17 cellular contexts compared by ENCODE assay signal in the genomic region with DNA sequence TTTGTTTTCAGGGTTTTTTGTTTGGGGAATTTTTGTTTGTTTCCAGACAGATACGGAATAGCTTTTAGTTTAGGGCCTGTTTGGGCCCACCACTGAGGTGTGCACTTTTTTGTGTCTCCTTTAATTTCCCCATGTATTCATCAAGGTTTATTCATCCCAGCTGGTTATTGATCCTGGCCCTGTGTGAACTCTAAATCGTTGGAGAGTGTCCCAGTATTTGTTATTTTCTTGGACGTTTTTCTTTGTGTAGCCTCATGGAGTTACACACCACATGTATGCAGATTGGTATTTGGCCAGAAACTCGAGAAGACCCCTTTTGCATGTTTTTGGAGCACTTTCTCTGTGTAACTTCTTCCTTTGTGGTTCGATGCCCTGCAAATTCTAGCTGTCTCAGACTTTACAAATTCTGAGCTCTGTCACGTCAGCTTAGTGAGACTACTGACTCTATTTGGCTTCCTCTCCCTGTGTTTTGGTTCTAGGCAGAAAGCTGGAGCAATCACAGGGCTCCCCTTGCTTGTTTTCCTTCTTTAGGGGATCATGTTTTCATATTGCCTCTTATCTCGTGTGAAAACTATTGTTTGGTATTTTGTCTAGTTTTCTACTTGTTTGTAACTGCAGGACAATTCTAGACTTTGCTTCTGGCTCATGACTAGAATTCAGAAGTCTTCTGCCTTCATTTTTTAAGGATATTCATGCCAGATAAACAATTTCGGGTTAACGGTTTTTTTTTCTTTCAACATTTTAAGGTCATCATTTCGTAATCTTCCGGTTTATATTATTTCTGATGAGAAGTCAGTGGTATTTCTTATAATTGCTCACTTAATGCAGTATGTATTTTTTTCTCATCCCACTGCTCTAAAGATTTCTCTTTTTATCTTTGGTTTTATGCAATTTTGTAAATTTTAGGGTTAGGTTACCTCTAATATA. TPM values are rescaled to one million over a fixed set of nuclear protein-coding genes. Genes with fewer than 3 reads are reported as not detected.
DNase-seq lines count a peak whose midpoint lies in the region; ATAC-seq and TF ChIP-seq lines count a peak whose summit lies in the region.
"Had no signal": no experiment of that assay in that cellular context is flagged by ENCODE, and none has a peak within 500 bp of the region (broad histone marks: within the 10 kb centered on the region; RNA-seq: fewer than 3 reads in every experiment).

No MANE protein-coding gene starts in this region.

- H3K4me1 ChIP-seq in HUES64 (ENCODE audit: insufficient read depth, low read length) (peaks cover 22% of the 10 kb centered on the region), iPS-18a (ENCODE audit: control insufficient read depth, low read depth, low read length) (peaks cover 23% of the 10 kb centered on the region)

- H3K36me3 ChIP-seq in HUES64 (ENCODE audit: insufficient read depth, low read length) (no peaks in the 10 kb centered on the region), iPS-18a (ENCODE audit: control insufficient read depth, low read depth, low read length) (no peaks in the 10 kb centered on the region)

- 86% methylated on average over 9 of the region's 11 CpGs for WGBS in HUES64

- 0 out of 2 replicates have a peak overlapping the region, but pooled peaks have one; percentile 1 for H3K27ac ChIP-seq in HUES64 (ENCODE audit: low read depth, low read length)
- H3K27ac ChIP-seq in VCaP: peak overlapping the region; percentile 49
- H3K27ac ChIP-seq in iPS-18a (ENCODE audit: low read length): peak overlapping the region; percentile 12

- no peak for TF ChIP-seq CTCF in VCaP (conservative IDR thresholded peaks at IDR 0.05)

- H3K9ac ChIP-seq in HUES64 (ENCODE audit: low read depth, low read length) (no peak overlapping the region), iPS-18a (ENCODE audit: low read length) (no peak overlapping the region)

- no peaks in the 10 kb centered on the region for H3K27me3 ChIP-seq in HUES64 (ENCODE audit: insufficient read depth, low read length)
- no peaks in the 10 kb centered on the region for H3K27me3 ChIP-seq in iPS-18a (ENCODE audit: control insufficient read depth, insufficient read depth, low read length)

- H3K9me3 ChIP-seq in HUES64 (ENCODE audit: insufficient read depth, low read depth, low read length) (no peaks in the 10 kb centered on the region; the same call in 1 of the 2 replicates), iPS-18a (ENCODE audit: control insufficient read depth, low read depth, low read length) (no peaks in the 10 kb centered on the region)

- no peak for ATAC-seq in GM18519 (IDR thresholded peaks at IDR 0.05; ENCODE audit: low FRiP score, unreplicated experiment)
- ATAC-seq: GM12878; left cardiac atrium; stimulated activated naive CD8-positive, alpha-beta T cell treated with anti-CD3 and anti-CD28 coated beads, Interleukin-15, Interleukin-2, amounts not matched to agents 100 U/mL and 50 U/mL, for 24 hours had no signal

- no peak overlapping the region for H3K4me3 ChIP-seq in HUES64 (ENCODE audit: low read length)
- H3K4me3 ChIP-seq in iPS-18a (ENCODE audit: low read length): no peak overlapping the region
- H3K4me3 ChIP-seq: GM12878 had no signal

- DNase-seq in stromal cell of bone marrow (ENCODE audit: low read depth): peak; percentile 26
- DNase-seq in GM03348 (ENCODE audit: low spot score): no peak
- no peak for DNase-seq in iPS-NIHi7 (ENCODE audit: extremely low spot score)
- no peak for DNase-seq in mesenteric fat pad (ENCODE audit: low spot score)
- DNase-seq: activated CD4-positive, alpha-beta T cell treated with anti-CD3 and anti-CD28 coated beads, Interleukin-2, amount 10 ng/mL, durations not matched to agents 24 days and 14 days; activated effector memory CD4-positive, alpha-beta T cell treated with anti-CD3 and anti-CD28 coated beads, Interleukin-2, amount 50 U/mL, for 16 hours; cerebellar nuclear complex; foreskin melanocyte; left cardiac atrium; NCI-H524; stimulated activated CD4-positive, alpha-beta T cell treated with anti-CD3 and anti-CD28 coated beads, Interleukin-1b, Interleukin-23, amount 100 ng/mL, for 48 hours; stimulated activated naive CD8-positive, alpha-beta T cell treated with anti-CD3 and anti-CD28 coated beads, Interleukin-15, Interleukin-2, amounts not matched to agents 100 U/mL and 50 U/mL, for 24 hours had no signal

RNA-seq across cellular contexts. Expression of a gene that starts 18.0 kb away (rescaled TPM):
- polyA plus RNA-seq in HUES64 (2013, experiment 1 of 2): 12.7 TPM
- 12.8 TPM for polyA plus RNA-seq in HUES64 (2013, experiment 2 of 2)
- 24.5 TPM for total RNA-seq in mesenteric fat pad
